ENCODE assay signal across 8 cellular contexts in genomic region chr2:64273524-64274398, GRCh38.
DNase-seq lines count a peak whose midpoint lies in the region; ATAC-seq, FAIRE-seq and TF ChIP-seq lines count a peak whose summit lies in the region.

No MANE protein-coding gene starts in this region.

- in situ Hi-C loops in GM12878 (cut with MboI) = no loop called here

- no peak overlapping the region for H3K4me3 ChIP-seq in AG04450 (ENCODE audit: low read depth, low read length)
- no peak overlapping the region for H3K4me3 ChIP-seq in GM12878

- CTCF ChIA-PET in AG04450 (lab: Charles Lee) = interaction anchor here (1.1 kb wide), 1 partner anchor 57 kb away, joined by 5 read pairs; no protein-coding TSS in a partner anchor
- CTCF ChIA-PET in GM12878 (lab: Yijun Ruan, JAX) = interaction anchor here (1.0 kb wide), 1 partner anchor 10 kb away, joined by 3 read pairs; no protein-coding TSS in a partner anchor
- CTCF ChIA-PET in activated CD4-positive, alpha-beta memory T cell treated with anti-CD3 and anti-CD28 coated beads, Interleukin-2, amount 10 ng/mL, durations not matched to agents 7 days and 5 days (lab: Charles Lee) = interaction anchor here (1.8 kb wide), 1 partner anchor 10 kb away, joined by 4 read pairs; no protein-coding TSS in a partner anchor

- no peak for TF ChIP-seq POLR2A in GM12878 (IDR thresholded peaks at IDR 0.05; ENCODE audit: low read depth, low read length)

- FAIRE-seq in GM12878 (lab: Jason Lieb, UNC) = no peak

- no peaks in the 10 kb centered on the region for H3K36me3 Mint-ChIP-seq in activated CD4-positive, alpha-beta memory T cell treated with anti-CD3 and anti-CD28 coated beads, Interleukin-2, amount 10 ng/mL, durations not matched to agents 7 days and 5 days (ENCODE audit: low read depth)

- POLR2A ChIA-PET in AG04450 (lab: Yijun Ruan, JAX) (no interaction called here), GM12878 (lab: Charles Lee) (interaction anchor here (0.5 to 1.2 kb wide), 2 partner anchors 11 to 35 kb away, joined by 3 to 4 read pairs; no protein-coding TSS in a partner anchor)
- POLR2A ChIA-PET in activated CD4-positive, alpha-beta memory T cell treated with anti-CD3 and anti-CD28 coated beads, Interleukin-2, amount 10 ng/mL, durations not matched to agents 7 days and 5 days (lab: Charles Lee) = no interaction called here

- no peaks in the 10 kb centered on the region for H3K27me3 Mint-ChIP-seq in activated CD4-positive, alpha-beta memory T cell treated with anti-CD3 and anti-CD28 coated beads, Interleukin-2, amount 10 ng/mL, durations not matched to agents 7 days and 5 days

- ATAC-seq in GM12878 = peak; percentile 31

- no TSS peak for BruUV-seq in GM12878 (replicated peaks; lab: Mats Ljungman, UMichigan)

- DNase-seq in AG04450 (ENCODE audit: low read depth, low spot score) = peak; percentile 33
- no peak for DNase-seq in GM12878 (ENCODE audit: low read depth, low spot score)
- peak; percentile 99 for DNase-seq in kidney tubule cell (ENCODE audit: low spot score)
- DNase-seq in superior temporal gyrus (ENCODE audit: extremely low spot score) = peak; percentile 62
- DNase-seq in GM10266 (ENCODE audit: extremely low spot score) = no peak
- DNase-seq in activated CD4-positive, alpha-beta memory T cell treated with anti-CD3 and anti-CD28 coated beads, Interleukin-2, amount 10 ng/mL, durations not matched to agents 7 days and 5 days = no peak
- no peak for DNase-seq in ecto neural progenitor cell (ENCODE audit: low spot score)

- H3K27ac ChIP-seq in AG04450 (ENCODE audit: low read depth, low read length) (no peak overlapping the region), GM12878 (ENCODE audit: control insufficient read depth, insufficient read depth) (no peak overlapping the region)

- no peak overlapping the region for H3K4me2 ChIP-seq in GM12878 (ENCODE audit: control insufficient read depth, insufficient read depth)

- H3K4me3 Mint-ChIP-seq in activated CD4-positive, alpha-beta memory T cell treated with anti-CD3 and anti-CD28 coated beads, Interleukin-2, amount 10 ng/mL, durations not matched to agents 7 days and 5 days = no peak overlapping the region

- no peak overlapping the region; the same call in 1 of the 2 replicates for H2AFZ ChIP-seq in GM12878 (ENCODE audit: control insufficient read depth, low read depth, low read length)

- TF ChIP-seq CTCF in AG04450 (IDR thresholded peaks at IDR 0.05; ENCODE audit: low read depth, low read length) (no peak), GM12878 (IDR thresholded peaks at IDR 0.05 in 2 of 3, conservative IDR thresholded peaks at IDR 0.05 in 1 of 3; ENCODE audit: control insufficient read depth in 2 of 3, extremely low read depth in 1 of 3, insufficient read depth in 1 of 3, low read depth in 3 of 3, low read length in 3 of 3) (no peak), GM10266 (IDR thresholded peaks at IDR 0.05; ENCODE audit: control insufficient read depth, insufficient read depth, low read depth, missing control alignments) (no peak)

- TF ChIP-seq EP300 in Ishikawa (IDR thresholded peaks at IDR 0.05; ENCODE audit: borderline replicate concordance) = peak; percentile 22; the same call in 1 of the 2 replicates
- no peak for TF ChIP-seq EP300 in GM12878 (IDR thresholded peaks at IDR 0.05; ENCODE audit: borderline replicate concordance in 1 of 2, control insufficient read depth in 1 of 2, low read depth in 2 of 2, low read length in 2 of 2)

- H3K9ac ChIP-seq in GM12878 (ENCODE audit: control insufficient read depth, insufficient read depth, low read length) = no peak overlapping the region

- no peak overlapping the region for H3K27ac Mint-ChIP-seq in activated CD4-positive, alpha-beta memory T cell treated with anti-CD3 and anti-CD28 coated beads, Interleukin-2, amount 10 ng/mL, durations not matched to agents 7 days and 5 days

- H3K36me3 ChIP-seq in GM12878 (ENCODE audit: control insufficient read depth in 2 of 2, insufficient read depth in 2 of 2, low read length in 1 of 2) = no peaks in the 10 kb centered on the region

- WGBS in GM12878 (ENCODE audit: insufficient coverage, insufficient replicate concordance, low lambda C conversion rate, missing lambda C conversion rate) = 27% methylated on average over 6 of the region's 6 CpGs

- H4K20me1 ChIP-seq in GM12878 (ENCODE audit: control insufficient read depth, insufficient read depth) = no peaks in the 10 kb centered on the region

- intact Hi-C loops in GM12878 (cut with micrococcal nuclease; ENCODE audit: unreplicated experiment) = no loop called here

- no peaks in the 10 kb centered on the region for H3K4me1 ChIP-seq in GM12878 (ENCODE audit: control insufficient read depth, insufficient read depth, low read length)

- RAD21 ChIA-PET in GM12878 (lab: Charles Lee; ENCODE audit: unreplicated experiment) = interaction anchor here (1.6 kb wide), 1 partner anchor 46 kb away, joined by 3 read pairs; no protein-coding TSS in a partner anchor

- SMC1A ChIA-PET in GM12878 (lab: Charles Lee; ENCODE audit: uncharacterized antibody, unreplicated experiment) = interaction anchor here (0.9 to 1.3 kb wide), 2 partner anchors 13 to 52 kb away, joined by 3 to 4 read pairs; no protein-coding TSS in a partner anchor

- no peaks in the 10 kb centered on the region for H3K79me2 ChIP-seq in GM12878 (ENCODE audit: control insufficient read depth, insufficient read depth, low read length)

- no peak for TF ChIP-seq RAD21 in Ishikawa (IDR thresholded peaks at IDR 0.05; ENCODE audit: low read depth)
- TF ChIP-seq RAD21 in GM12878 (IDR thresholded peaks at IDR 0.05; ENCODE audit: insufficient read depth, low read depth, low read length) = no peak

- H3K4me1 Mint-ChIP-seq in activated CD4-positive, alpha-beta memory T cell treated with anti-CD3 and anti-CD28 coated beads, Interleukin-2, amount 10 ng/mL, durations not matched to agents 7 days and 5 days = peaks cover 26% of the 10 kb centered on the region

- H3K9me3 ChIP-seq in AG04450 (ENCODE audit: control insufficient read depth, insufficient read depth, low read length) = no peaks in the 10 kb centered on the region
- no peaks in the 10 kb centered on the region; the same call in 2 of the 3 replicates for H3K9me3 ChIP-seq in GM12878 (replicated peaks; ENCODE audit: control insufficient read depth, insufficient read depth, low read length)

- H3K27me3 ChIP-seq in AG04450 (ENCODE audit: control insufficient read depth, insufficient read depth, low read length) (no peaks in the 10 kb centered on the region), GM12878 (replicated peaks in 1 of 2; ENCODE audit: control insufficient read depth in 2 of 2, insufficient read depth in 2 of 2, low read length in 1 of 2) (no peaks in the 10 kb centered on the region)

- no peaks in the 10 kb centered on the region for H3K9me3 Mint-ChIP-seq in activated CD4-positive, alpha-beta memory T cell treated with anti-CD3 and anti-CD28 coated beads, Interleukin-2, amount 10 ng/mL, durations not matched to agents 7 days and 5 days

TF ChIP-seq in Ishikawa, 13 proteins besides CTCF, POLR2A, EP300 and RAD21 (continues in another document):
- no peak for TF ChIP-seq CREB1 (IDR thresholded peaks at IDR 0.05; ENCODE audit: low read depth)
- TF ChIP-seq NFIC (IDR thresholded peaks at IDR 0.05) = peak; percentile 65
- TF ChIP-seq TEAD4 (IDR thresholded peaks at IDR 0.05) = no peak
- TF ChIP-seq EGR1 (IDR thresholded peaks at IDR 0.05) = no peak
- TF ChIP-seq TAF1 (IDR thresholded peaks at IDR 0.05; ENCODE audit: low read depth) = no peak

TF ChIP-seq in GM12878, 131 proteins besides CTCF, POLR2A, EP300 and RAD21:
- TF ChIP-seq ETV6 (conservative IDR thresholded peaks at IDR 0.05 in 1 of 2, IDR thresholded peaks at IDR 0.05 in 1 of 2; ENCODE audit: borderline replicate concordance in 1 of 2, low read depth in 1 of 2) (no peak), BRCA1 (IDR thresholded peaks at IDR 0.05; ENCODE audit: low read depth, low read length) (no peak), SMARCA5 (IDR thresholded peaks at IDR 0.05) (no peak), SUPT20H (IDR thresholded peaks at IDR 0.05; ENCODE audit: borderline replicate concordance, control insufficient read depth, low read depth, low read length) (no peak), ZNF217 (IDR thresholded peaks at IDR 0.05) (no peak), STAT3 (IDR thresholded peaks at IDR 0.05; ENCODE audit: low read depth, low read length) (no peak), NFYA (IDR thresholded peaks at IDR 0.05; ENCODE audit: borderline replicate concordance, low read depth, low read length) (no peak), SP1 (IDR thresholded peaks at IDR 0.05; ENCODE audit: low read depth, low read length) (no peak), SUZ12 (IDR thresholded peaks at IDR 0.05; ENCODE audit: unreplicated experiment) (no peak), CEBPZ (IDR thresholded peaks at IDR 0.05; ENCODE audit: low read depth, low read length) (no peak), POU2F2 (IDR thresholded peaks at IDR 0.05; ENCODE audit: borderline replicate concordance, low read depth, low read length) (no peak)

Comparison
In these comparisons a context has a peak if more than half of its experiments do, and no peak if none do; other contexts are left out.
1. DNase-seq: peak in AG04450 (single experiment), kidney tubule cell (single experiment) and superior temporal gyrus (single experiment); none in GM12878 (single experiment), GM10266 (single experiment), activated CD4-positive, alpha-beta memory T cell treated with anti-CD3 and anti-CD28 coated beads, Interleukin-2, amount 10 ng/mL, durations not matched to agents 7 days and 5 days (single experiment) and ecto neural progenitor cell (single experiment).